28 cellular contexts compared by ENCODE assay signal in genomic region chr1:90068611-90069280, GRCh38.
"Had no signal": no experiment of that assay in that cellular context is flagged by ENCODE, and none has a peak within 500 bp of the region (broad histone marks: within the 10 kb centered on the region; RNA-seq: fewer than 3 reads in every experiment).

No MANE protein-coding gene starts in this region.

- H3K36me3 ChIP-seq: colonic mucosa, esophagus muscularis mucosa, esophagus squamous epithelium, gastrocnemius medialis, gastroesophageal sphincter, heart left ventricle, heart right ventricle had no signal

- H3K79me2 ChIP-seq: hepatocyte had no signal

- ATAC-seq: effector memory CD8-positive, alpha-beta T cell; esophagus mucosa; foreskin keratinocyte; gastrocnemius medialis; gastroesophageal sphincter; heart left ventricle; heart right ventricle had no signal

- H3K9me3 ChIP-seq: colonic mucosa, esophagus muscularis mucosa, esophagus squamous epithelium, gastrocnemius medialis, gastroesophageal sphincter, heart left ventricle, heart right ventricle had no signal

- H2AFZ ChIP-seq: hepatocyte had no signal

- H3K4me3 ChIP-seq: colonic mucosa, coronary artery, dorsolateral prefrontal cortex, esophagus muscularis mucosa, esophagus squamous epithelium, gastrocnemius medialis, gastroesophageal sphincter, heart left ventricle, heart right ventricle, hepatocyte had no signal

- FAIRE-seq: endometrium, endothelial cell of umbilical vein, frontal cortex had no signal

- DNase-seq: colonic mucosa; cortex of kidney; dermis blood vessel endothelial cell; dorsolateral prefrontal cortex; effector CD4-positive, alpha-beta T cell; effector CD8-positive, alpha-beta T cell; effector memory CD4-positive, alpha-beta T cell; effector memory CD8-positive, alpha-beta T cell; endodermal cell; erythroblast; esophagus squamous epithelium; foreskin fibroblast; foreskin keratinocyte; foreskin melanocyte; gastrocnemius medialis; glutamatergic neuron; head of caudate nucleus; heart right ventricle had no signal

- H3K27ac ChIP-seq: colonic mucosa, coronary artery, dorsolateral prefrontal cortex, epithelial cell of prostate, esophagus muscularis mucosa, esophagus squamous epithelium, foreskin keratinocyte, gastrocnemius medialis, gastroesophageal sphincter, heart left ventricle, heart right ventricle, hepatocyte had no signal

- H3K4me1 ChIP-seq: colonic mucosa, esophagus muscularis mucosa, esophagus squamous epithelium, foreskin keratinocyte, gastrocnemius medialis, gastroesophageal sphincter, heart left ventricle, heart right ventricle had no signal

- H3K27me3 ChIP-seq: colonic mucosa, esophagus muscularis mucosa, gastrocnemius medialis, gastroesophageal sphincter, hepatocyte had no signal

- H3K4me2 ChIP-seq: hepatocyte had no signal
